In the genomic region with DNA sequence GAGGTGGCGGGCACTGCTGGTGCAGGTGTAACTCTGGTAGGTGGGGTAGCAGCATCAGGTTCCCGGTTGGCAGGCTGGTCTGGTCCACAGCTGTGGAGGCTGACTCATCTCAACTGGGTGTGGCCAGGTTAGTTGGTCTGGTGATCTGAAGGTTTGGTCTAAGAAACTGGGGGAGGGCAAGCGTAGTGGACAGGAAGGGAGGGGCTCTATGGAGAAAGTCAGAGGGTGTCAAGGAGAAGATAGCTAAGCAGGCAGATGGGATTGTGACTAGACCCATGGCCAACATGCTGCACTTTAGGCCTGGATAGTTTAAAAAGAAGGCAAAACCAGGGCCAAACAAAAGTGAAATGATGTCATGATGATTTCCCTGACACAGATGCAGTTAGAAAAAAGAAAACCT, we compare ENCODE assay signal across 9 cellular contexts. TPM values are rescaled to one million over a fixed set of nuclear protein-coding genes. Genes with fewer than 3 reads are reported as not detected.
A peak's percentile ranks its signal among the peaks of the same experiment; 100 is the strongest.
DNase-seq lines count a peak whose midpoint lies in the region; ATAC-seq and TF ChIP-seq lines count a peak whose summit lies in the region.
"Had no signal": no experiment of that assay in that cellular context is flagged by ENCODE, and none has a peak within 500 bp of the region (broad histone marks: within the 10 kb centered on the region; RNA-seq: fewer than 3 reads in every experiment).

No MANE protein-coding gene starts in this region.

- no peaks in the 10 kb centered on the region for H3K36me3 ChIP-seq in OCI-LY3 (replicated peaks; ENCODE audit: low read depth, low read length)

- no peaks in the 10 kb centered on the region for H3K79me2 ChIP-seq in OCI-LY3 (ENCODE audit: low read length)

- no peaks in the 10 kb centered on the region for H3K9me3 ChIP-seq in OCI-LY3 (ENCODE audit: insufficient read depth, low read length)

- H3K27me3 ChIP-seq in OCI-LY3 (ENCODE audit: low read depth, low read length), result no peaks in the 10 kb centered on the region

- peaks cover 16% of the 10 kb centered on the region for H3K4me1 ChIP-seq in OCI-LY3 (ENCODE audit: low read length)

- peak overlapping the region; percentile 36 for H3K4me3 ChIP-seq in OCI-LY3 (ENCODE audit: low read length)

- no peak overlapping the region for H3K9ac ChIP-seq in OCI-LY3 (ENCODE audit: low read length)

- no peak overlapping the region; the same call in 1 of the 2 replicates for H2AFZ ChIP-seq in OCI-LY3 (ENCODE audit: low read depth, low read length)

- H4K20me1 ChIP-seq in OCI-LY3 (ENCODE audit: insufficient read depth, low read length), result no peaks in the 10 kb centered on the region

- DNase-seq in Daoy (ENCODE audit: low read depth), result peak; percentile 64
- peak; percentile 80 for DNase-seq in islet precursor cell
- no peak for DNase-seq in NCI-H1436 treated with DMSO at 0.1 percent for 48 hours (lab: John Stamatoyannopoulos, UW)
- DNase-seq in dermis blood vessel endothelial cell, result no peak
- DNase-seq in NCI-H2081 treated with DMSO at 0.1 percent for 48 hours (lab: John Stamatoyannopoulos, UW), result no peak
- DNase-seq: activated effector memory CD4-positive, alpha-beta T cell treated with anti-CD3 and anti-CD28 coated beads, Interleukin-2, amount 50 U/mL, for 16 hours had no signal

- no peak for TF ChIP-seq CTCF in OCI-LY3 (IDR thresholded peaks at IDR 0.05; ENCODE audit: low read depth, low read length)

- ATAC-seq in HG02885 (IDR thresholded peaks at IDR 0.05; ENCODE audit: poor library complexity, unreplicated experiment) (peak; percentile 50), HG02973 (IDR thresholded peaks at IDR 0.05; ENCODE audit: unreplicated experiment) (no peak)

- peak overlapping the region; percentile 28 for H3K4me2 ChIP-seq in OCI-LY3 (ENCODE audit: low read length)

- no peak overlapping the region for H3K27ac ChIP-seq in OCI-LY3 (ENCODE audit: low read length)

RNA-seq across cellular contexts. Expression of gene TRIM9, which starts 7.9 kb away (rescaled TPM):
- total RNA-seq in Daoy (2014; rRNA removed; shearing (Covaris generic)), result 2.8 and 3.1 TPM in 2 replicates
- not detected in 2 replicates for total RNA-seq in dermis blood vessel endothelial cell

Comparison
In these comparisons a context has a peak if more than half of its experiments do, and no peak if none do; other contexts are left out.
1. DNase-seq: peak in Daoy (single experiment) and islet precursor cell (single experiment); none in NCI-H1436 treated with DMSO at 0.1 percent for 48 hours (single experiment), dermis blood vessel endothelial cell (single experiment) and NCI-H2081 treated with DMSO at 0.1 percent for 48 hours (single experiment).